Comparison of ENCODE assay signal across 2 cellular contexts in the genomic region with DNA sequence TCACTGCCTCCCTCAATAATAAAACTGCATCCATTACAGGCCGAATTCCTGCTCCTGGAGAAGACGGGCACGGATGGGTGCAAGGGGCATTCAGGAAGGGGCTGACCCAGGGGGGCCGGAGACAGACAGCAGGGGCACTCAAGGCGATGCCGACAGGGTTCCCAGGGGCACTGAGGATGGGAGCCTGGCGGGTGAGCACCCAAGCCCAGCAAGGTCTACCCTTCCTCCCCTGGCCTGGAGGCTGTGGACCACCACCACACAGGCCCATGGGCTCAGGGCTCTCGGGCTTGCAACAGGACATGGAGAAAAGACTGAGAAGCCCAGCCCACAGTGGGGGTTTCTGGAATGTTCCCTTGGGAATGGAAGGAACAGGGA.
TF ChIP-seq lines count a peak whose summit lies in the region.

No MANE protein-coding gene starts in this region.

TF ChIP-seq in SK-N-SH, 30 proteins besides CTCF, POLR2A, EP300 and RAD21 (continued from another document):
- TF ChIP-seq, protein P1, sequence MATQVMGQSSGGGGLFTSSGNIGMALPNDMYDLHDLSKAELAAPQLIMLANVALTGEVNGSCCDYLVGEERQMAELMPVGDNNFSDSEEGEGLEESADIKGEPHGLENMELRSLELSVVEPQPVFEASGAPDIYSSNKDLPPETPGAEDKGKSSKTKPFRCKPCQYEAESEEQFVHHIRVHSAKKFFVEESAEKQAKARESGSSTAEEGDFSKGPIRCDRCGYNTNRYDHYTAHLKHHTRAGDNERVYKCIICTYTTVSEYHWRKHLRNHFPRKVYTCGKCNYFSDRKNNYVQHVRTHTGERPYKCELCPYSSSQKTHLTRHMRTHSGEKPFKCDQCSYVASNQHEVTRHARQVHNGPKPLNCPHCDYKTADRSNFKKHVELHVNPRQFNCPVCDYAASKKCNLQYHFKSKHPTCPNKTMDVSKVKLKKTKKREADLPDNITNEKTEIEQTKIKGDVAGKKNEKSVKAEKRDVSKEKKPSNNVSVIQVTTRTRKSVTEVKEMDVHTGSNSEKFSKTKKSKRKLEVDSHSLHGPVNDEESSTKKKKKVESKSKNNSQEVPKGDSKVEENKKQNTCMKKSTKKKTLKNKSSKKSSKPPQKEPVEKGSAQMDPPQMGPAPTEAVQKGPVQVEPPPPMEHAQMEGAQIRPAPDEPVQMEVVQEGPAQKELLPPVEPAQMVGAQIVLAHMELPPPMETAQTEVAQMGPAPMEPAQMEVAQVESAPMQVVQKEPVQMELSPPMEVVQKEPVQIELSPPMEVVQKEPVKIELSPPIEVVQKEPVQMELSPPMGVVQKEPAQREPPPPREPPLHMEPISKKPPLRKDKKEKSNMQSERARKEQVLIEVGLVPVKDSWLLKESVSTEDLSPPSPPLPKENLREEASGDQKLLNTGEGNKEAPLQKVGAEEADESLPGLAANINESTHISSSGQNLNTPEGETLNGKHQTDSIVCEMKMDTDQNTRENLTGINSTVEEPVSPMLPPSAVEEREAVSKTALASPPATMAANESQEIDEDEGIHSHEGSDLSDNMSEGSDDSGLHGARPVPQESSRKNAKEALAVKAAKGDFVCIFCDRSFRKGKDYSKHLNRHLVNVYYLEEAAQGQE (IDR thresholded peaks at IDR 0.05; ENCODE audit: low read depth, low read length): no peak
- no peak for TF ChIP-seq MXI1 (IDR thresholded peaks at IDR 0.05; ENCODE audit: low read depth, low read length)
- no peak for TF ChIP-seq JUND (IDR thresholded peaks at IDR 0.05)
- no peak for TF ChIP-seq GABPA (IDR thresholded peaks at IDR 0.05; ENCODE audit: low read depth)
- no peak for TF ChIP-seq NRF1 (IDR thresholded peaks at IDR 0.05; ENCODE audit: low read depth, low read length)
- no peak for TF ChIP-seq GATA2 (CRISPR knock-in tag; IDR thresholded peaks at IDR 0.05)
- TF ChIP-seq, protein P2, sequence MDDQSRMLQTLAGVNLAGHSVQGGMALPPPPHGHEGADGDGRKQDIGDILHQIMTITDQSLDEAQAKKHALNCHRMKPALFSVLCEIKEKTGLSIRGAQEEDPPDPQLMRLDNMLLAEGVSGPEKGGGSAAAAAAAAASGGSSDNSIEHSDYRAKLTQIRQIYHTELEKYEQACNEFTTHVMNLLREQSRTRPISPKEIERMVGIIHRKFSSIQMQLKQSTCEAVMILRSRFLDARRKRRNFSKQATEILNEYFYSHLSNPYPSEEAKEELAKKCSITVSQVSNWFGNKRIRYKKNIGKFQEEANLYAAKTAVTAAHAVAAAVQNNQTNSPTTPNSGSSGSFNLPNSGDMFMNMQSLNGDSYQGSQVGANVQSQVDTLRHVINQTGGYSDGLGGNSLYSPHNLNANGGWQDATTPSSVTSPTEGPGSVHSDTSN (IDR thresholded peaks at IDR 0.05): no peak
- TF ChIP-seq, protein P3, sequence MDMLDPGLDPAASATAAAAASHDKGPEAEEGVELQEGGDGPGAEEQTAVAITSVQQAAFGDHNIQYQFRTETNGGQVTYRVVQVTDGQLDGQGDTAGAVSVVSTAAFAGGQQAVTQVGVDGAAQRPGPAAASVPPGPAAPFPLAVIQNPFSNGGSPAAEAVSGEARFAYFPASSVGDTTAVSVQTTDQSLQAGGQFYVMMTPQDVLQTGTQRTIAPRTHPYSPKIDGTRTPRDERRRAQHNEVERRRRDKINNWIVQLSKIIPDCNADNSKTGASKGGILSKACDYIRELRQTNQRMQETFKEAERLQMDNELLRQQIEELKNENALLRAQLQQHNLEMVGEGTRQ (IDR thresholded peaks at IDR 0.05; ENCODE audit: borderline replicate concordance, low read depth, low read length): no peak
- TF ChIP-seq YY1 (IDR thresholded peaks at IDR 0.05; ENCODE audit: low read depth): no peak

TF ChIP-seq in SK-N-SH treated with all-trans-retinoic acid at 6 μM for 48 hours, 23 proteins besides CTCF, POLR2A, EP300 and RAD21 (continued from another document):
- TF ChIP-seq, protein P4, sequence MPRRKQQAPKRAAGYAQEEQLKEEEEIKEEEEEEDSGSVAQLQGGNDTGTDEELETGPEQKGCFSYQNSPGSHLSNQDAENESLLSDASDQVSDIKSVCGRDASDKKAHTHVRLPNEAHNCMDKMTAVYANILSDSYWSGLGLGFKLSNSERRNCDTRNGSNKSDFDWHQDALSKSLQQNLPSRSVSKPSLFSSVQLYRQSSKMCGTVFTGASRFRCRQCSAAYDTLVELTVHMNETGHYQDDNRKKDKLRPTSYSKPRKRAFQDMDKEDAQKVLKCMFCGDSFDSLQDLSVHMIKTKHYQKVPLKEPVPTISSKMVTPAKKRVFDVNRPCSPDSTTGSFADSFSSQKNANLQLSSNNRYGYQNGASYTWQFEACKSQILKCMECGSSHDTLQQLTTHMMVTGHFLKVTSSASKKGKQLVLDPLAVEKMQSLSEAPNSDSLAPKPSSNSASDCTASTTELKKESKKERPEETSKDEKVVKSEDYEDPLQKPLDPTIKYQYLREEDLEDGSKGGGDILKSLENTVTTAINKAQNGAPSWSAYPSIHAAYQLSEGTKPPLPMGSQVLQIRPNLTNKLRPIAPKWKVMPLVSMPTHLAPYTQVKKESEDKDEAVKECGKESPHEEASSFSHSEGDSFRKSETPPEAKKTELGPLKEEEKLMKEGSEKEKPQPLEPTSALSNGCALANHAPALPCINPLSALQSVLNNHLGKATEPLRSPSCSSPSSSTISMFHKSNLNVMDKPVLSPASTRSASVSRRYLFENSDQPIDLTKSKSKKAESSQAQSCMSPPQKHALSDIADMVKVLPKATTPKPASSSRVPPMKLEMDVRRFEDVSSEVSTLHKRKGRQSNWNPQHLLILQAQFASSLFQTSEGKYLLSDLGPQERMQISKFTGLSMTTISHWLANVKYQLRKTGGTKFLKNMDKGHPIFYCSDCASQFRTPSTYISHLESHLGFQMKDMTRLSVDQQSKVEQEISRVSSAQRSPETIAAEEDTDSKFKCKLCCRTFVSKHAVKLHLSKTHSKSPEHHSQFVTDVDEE (CRISPR knock-in tag; IDR thresholded peaks at IDR 0.05): no peak
- TF ChIP-seq CSDC2 (CRISPR knock-in tag; IDR thresholded peaks at IDR 0.05): no peak
- TF ChIP-seq ZFP3 (CRISPR knock-in tag; IDR thresholded peaks at IDR 0.05): no peak
- no peak for TF ChIP-seq TOX (CRISPR knock-in tag; IDR thresholded peaks at IDR 0.05; ENCODE audit: borderline replicate concordance)
- no peak for TF ChIP-seq ZFP30 (CRISPR knock-in tag; IDR thresholded peaks at IDR 0.05)
- TF ChIP-seq OSR1 (CRISPR knock-in tag; IDR thresholded peaks at IDR 0.05): no peak
- TF ChIP-seq PPARA (CRISPR knock-in tag; IDR thresholded peaks at IDR 0.05; ENCODE audit: borderline replicate concordance): no peak
